7 cellular contexts compared by ENCODE assay signal in the genomic region with DNA sequence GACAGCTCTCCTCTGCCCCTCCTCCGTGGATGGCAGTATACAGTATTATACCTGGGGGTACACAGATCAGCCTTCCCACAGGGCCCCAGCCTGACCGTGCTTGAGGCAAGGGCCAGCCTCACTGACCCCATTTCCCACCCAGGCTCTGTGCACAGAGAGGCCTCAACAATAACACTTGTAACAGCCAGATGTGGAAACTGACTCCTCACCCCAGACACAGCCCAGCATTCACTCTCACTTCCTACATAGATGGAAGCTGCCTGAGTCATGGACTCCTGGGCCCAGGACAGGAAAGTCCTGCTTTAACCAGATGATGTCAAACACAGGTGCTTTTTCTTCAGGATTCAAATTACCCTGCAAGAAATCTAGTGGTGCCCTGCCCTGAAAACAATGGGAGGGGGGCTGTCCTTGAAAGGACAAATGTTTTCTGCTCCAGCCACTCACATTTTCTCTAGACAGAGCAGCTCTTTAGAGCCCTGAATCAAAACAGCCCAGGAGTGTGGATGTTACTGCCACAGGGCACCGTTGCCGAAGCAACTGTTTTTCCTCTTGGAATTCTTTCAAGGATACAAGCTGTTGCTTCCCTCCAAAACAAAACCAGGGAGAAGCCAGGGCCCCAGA. TPM values are rescaled to one million over a fixed set of nuclear protein-coding genes. Genes with fewer than 3 reads are reported as not detected.
DNase-seq lines count a peak whose midpoint lies in the region; ATAC-seq and TF ChIP-seq lines count a peak whose summit lies in the region.

No MANE protein-coding gene starts in this region.

- POLR2A ChIA-PET in activated CD4-positive, alpha-beta memory T cell treated with anti-CD3 and anti-CD28 coated beads, Interleukin-2, amount 10 ng/mL, durations not matched to agents 7 days and 5 days (lab: Charles Lee) = interaction anchor here (1.1 to 2.7 kb wide), 7 partner anchors 9 to 27 kb away, joined by 4 to 15 read pairs (median 6); partner anchors contain the start of genes CCDC12 and NBEAL2

- CTCF ChIA-PET in activated CD4-positive, alpha-beta memory T cell treated with anti-CD3 and anti-CD28 coated beads, Interleukin-2, amount 10 ng/mL, durations not matched to agents 7 days and 5 days (lab: Charles Lee) = interaction anchor here (0.7 to 2.0 kb wide), 3 partner anchors 10 to 48 kb away, joined by 3 to 9 read pairs (median 3); partner anchors contain the start of gene NBEAL2

- H3K9me3 Mint-ChIP-seq in H9 = peaks cover 6 to 10% of the 10 kb centered on the region in 2 experiments; a peak in 2 of 5 replicates
- no peaks in the 10 kb centered on the region for H3K9me3 Mint-ChIP-seq in activated CD4-positive, alpha-beta memory T cell treated with anti-CD3 and anti-CD28 coated beads, Interleukin-2, amount 10 ng/mL, durations not matched to agents 7 days and 5 days

- H3K14ac ChIP-seq in H9 (ENCODE audit: insufficient read depth, low read length) = no peak overlapping the region

- TF ChIP-seq CTCF in H9 (conservative IDR thresholded peaks at IDR 0.05) (no peak), gastroesophageal sphincter (IDR thresholded peaks at IDR 0.05) (no peak), smooth muscle cell (IDR thresholded peaks at IDR 0.05; ENCODE audit: borderline replicate concordance, insufficient read depth, poor library complexity, severe bottlenecking) (no peak)

- no peak for TF ChIP-seq POLR2A in gastroesophageal sphincter (IDR thresholded peaks at IDR 0.05)

- H3K79me2 ChIP-seq in H9 (ENCODE audit: insufficient read depth, low read length) = peaks cover 38% of the 10 kb centered on the region
- H3K79me2 ChIP-seq in smooth muscle cell (ENCODE audit: low read depth) = peaks cover 79% of the 10 kb centered on the region

- H3K79me1 ChIP-seq in H9 (ENCODE audit: insufficient read depth, low read depth, low read length, poor library complexity, severe bottlenecking) = peaks cover 5% of the 10 kb centered on the region

- H3K27ac ChIP-seq in H9 (ENCODE audit: insufficient read length, low read depth, low read length) (no peak overlapping the region), gastroesophageal sphincter (peak overlapping the region; percentile 8 to 82 (median 71)), smooth muscle cell (ENCODE audit: low read depth) (peak overlapping the region; percentile 77)

- ATAC-seq in gastroesophageal sphincter = peak; percentile 79
- no peak for ATAC-seq in HG02884 (IDR thresholded peaks at IDR 0.05; ENCODE audit: unreplicated experiment)
- ATAC-seq in GM21619 (IDR thresholded peaks at IDR 0.05; ENCODE audit: unreplicated experiment) = no peak

- H3K4me1 Mint-ChIP-seq in H9 = peaks cover 34 to 43% of the 10 kb centered on the region in 2 experiments
- H3K4me1 Mint-ChIP-seq in activated CD4-positive, alpha-beta memory T cell treated with anti-CD3 and anti-CD28 coated beads, Interleukin-2, amount 10 ng/mL, durations not matched to agents 7 days and 5 days = peaks cover 73% of the 10 kb centered on the region

- WGBS in H9 (ENCODE audit: extremely low coverage, insufficient read length, low lambda C conversion rate) = no CpG with 5 or more reads among the region's 4 CpGs
- 18% methylated on average over 2 of the region's 4 CpGs; no CpG with 5 or more reads in 1 of the 2 donors for WGBS in gastroesophageal sphincter (ENCODE audit: low coverage in 1 of 2), 2 donors
- 68% methylated on average over 4 of the region's 4 CpGs for WGBS in smooth muscle cell (ENCODE audit: low lambda C conversion rate)

- H3T11ph ChIP-seq in H9 (ENCODE audit: low read length) = no peak overlapping the region

- TF ChIP-seq EP300 in gastroesophageal sphincter (IDR thresholded peaks at IDR 0.05) = no peak

- H3K36me3 Mint-ChIP-seq in H9 (ENCODE audit: insufficient read depth in 1 of 3, low read depth in 3 of 3) = peaks cover 18 to 23% (median 20%) of the 10 kb centered on the region in 3 experiments
- peaks cover 36% of the 10 kb centered on the region for H3K36me3 Mint-ChIP-seq in activated CD4-positive, alpha-beta memory T cell treated with anti-CD3 and anti-CD28 coated beads, Interleukin-2, amount 10 ng/mL, durations not matched to agents 7 days and 5 days (ENCODE audit: low read depth)

- peak overlapping the region; percentile 59 to 87 (median 69); a peak in 5 of 7 replicates for H3K27ac Mint-ChIP-seq in H9
- H3K27ac Mint-ChIP-seq in activated CD4-positive, alpha-beta memory T cell treated with anti-CD3 and anti-CD28 coated beads, Interleukin-2, amount 10 ng/mL, durations not matched to agents 7 days and 5 days = peak overlapping the region; percentile 77

- H2BK5ac ChIP-seq in H9 (ENCODE audit: insufficient read length, low read length) = no peak overlapping the region

- H2BK12ac ChIP-seq in H9 (ENCODE audit: insufficient read length, low read depth, low read length) = no peak overlapping the region

- no peak overlapping the region for H4K5ac ChIP-seq in H9 (ENCODE audit: insufficient read length, low read depth, low read length)

- H3K4me1 ChIP-seq in H9 (ENCODE audit: insufficient read depth, low read length) = peaks cover 3% of the 10 kb centered on the region; the same call in 1 of the 2 replicates
- peaks cover 4 to 82% (median 40%) of the 10 kb centered on the region in 3 donors for H3K4me1 ChIP-seq in gastroesophageal sphincter
- H3K4me1 ChIP-seq in smooth muscle cell (ENCODE audit: low read depth) = peaks cover 11% of the 10 kb centered on the region

- H4K20me1 ChIP-seq in H9 (ENCODE audit: control insufficient read depth, insufficient read depth, insufficient read length) (no peaks in the 10 kb centered on the region), smooth muscle cell (ENCODE audit: low read depth) (peaks cover 90% of the 10 kb centered on the region)

- H3K9me3 ChIP-seq in H9 (ENCODE audit: control insufficient read depth, low read depth, low read length) = no peaks in the 10 kb centered on the region
- no peaks in the 10 kb centered on the region for H3K9me3 ChIP-seq in gastroesophageal sphincter
- H3K9me3 ChIP-seq in smooth muscle cell (replicated peaks; ENCODE audit: low read depth) = no peaks in the 10 kb centered on the region

- no peak overlapping the region for H2BK15ac ChIP-seq in H9 (ENCODE audit: low read depth, low read length)

- no peak overlapping the region for H2AK5ac ChIP-seq in H9 (ENCODE audit: insufficient read length, low read length)

- no peak for DNase-seq in H9
- DNase-seq in activated CD4-positive, alpha-beta memory T cell treated with anti-CD3 and anti-CD28 coated beads, Interleukin-2, amount 10 ng/mL, durations not matched to agents 7 days and 5 days = no peak
- no peak for DNase-seq in smooth muscle cell (lab: John Stamatoyannopoulos, UW; ENCODE audit: unreplicated experiment)
- no peak for DNase-seq in RPMI8226

- no peaks in the 10 kb centered on the region for H3K27me3 ChIP-seq in H9 (ENCODE audit: insufficient read depth, low read length)
- H3K27me3 ChIP-seq in gastroesophageal sphincter = no peaks in the 10 kb centered on the region
- H3K27me3 ChIP-seq in smooth muscle cell (ENCODE audit: low read depth) = no peaks in the 10 kb centered on the region

- H3K36me3 ChIP-seq in gastroesophageal sphincter (no peaks in the 10 kb centered on the region), smooth muscle cell (ENCODE audit: low read depth) (no peaks in the 10 kb centered on the region)

- H3K4me2 ChIP-seq in H9 (ENCODE audit: insufficient read depth, insufficient read length, low read length) (no peak overlapping the region), smooth muscle cell (peak overlapping the region; percentile 30)

- H3K23me2 ChIP-seq in H9 (ENCODE audit: insufficient read length, low read depth, low read length, poor library complexity, severe bottlenecking) = no peaks in the 10 kb centered on the region

- no peak overlapping the region for H2BK20ac ChIP-seq in H9 (ENCODE audit: low read depth, low read length, poor library complexity, severe bottlenecking)

- H3K4ac ChIP-seq in H9 (ENCODE audit: low read depth, low read length) = no peak overlapping the region

- no peak overlapping the region for H3K4me3 Mint-ChIP-seq in H9
- H3K4me3 Mint-ChIP-seq in activated CD4-positive, alpha-beta memory T cell treated with anti-CD3 and anti-CD28 coated beads, Interleukin-2, amount 10 ng/mL, durations not matched to agents 7 days and 5 days = no peak overlapping the region

- H3K4me3 ChIP-seq in gastroesophageal sphincter = no peak overlapping the region
- no peak overlapping the region for H3K4me3 ChIP-seq in smooth muscle cell

- H3K9ac ChIP-seq in H9 (ENCODE audit: extremely low read depth, insufficient read length, low read length) (no peak overlapping the region), smooth muscle cell (ENCODE audit: low read depth) (peak overlapping the region; percentile 17)

- H3F3A ChIP-seq in smooth muscle cell (ENCODE audit: low read depth) = peaks cover 10% of the 10 kb centered on the region

- no peak overlapping the region for H4K91ac ChIP-seq in H9 (ENCODE audit: insufficient read length, low read depth, low read length)

- no peak overlapping the region for H4K8ac ChIP-seq in H9 (replicated peaks; ENCODE audit: insufficient read length, low read depth, low read length)

- no peak overlapping the region for H3K18ac ChIP-seq in H9 (ENCODE audit: insufficient read length, low read depth, low read length)

- no peak overlapping the region for H2BK120ac ChIP-seq in H9 (ENCODE audit: low read depth, low read length, poor library complexity, severe bottlenecking)

- H3K56ac ChIP-seq in H9 (ENCODE audit: insufficient read length, low read depth, low read length) = no peak overlapping the region

- no peak overlapping the region for H2AFZ ChIP-seq in H9 (ENCODE audit: low read length)
- H2AFZ ChIP-seq in smooth muscle cell (ENCODE audit: low read depth) = no peak overlapping the region

- no peak overlapping the region for H3K23ac ChIP-seq in H9 (ENCODE audit: insufficient read length, low read depth, low read length)

- no peaks in the 10 kb centered on the region for H3K27me3 Mint-ChIP-seq in H9 (ENCODE audit: low read depth)
- H3K27me3 Mint-ChIP-seq in activated CD4-positive, alpha-beta memory T cell treated with anti-CD3 and anti-CD28 coated beads, Interleukin-2, amount 10 ng/mL, durations not matched to agents 7 days and 5 days = no peaks in the 10 kb centered on the region

RNA-seq across cellular contexts. Expression of gene CCDC12, which starts 16.4 kb away (rescaled TPM):
- total RNA-seq in H9 (2021) (49.1 and 54.0 TPM in 2 replicates), gastroesophageal sphincter (10 to 100 TPM; 14.3 to 52.2 (median 42.0) TPM), smooth muscle cell (12.5 and 23.9 TPM in 2 replicates)
- 10 to 100 TPM; 55.0 to 56.7 TPM for total RNA-seq in activated CD4-positive, alpha-beta memory T cell treated with anti-CD3 and anti-CD28 coated beads, Interleukin-2, amount 10 ng/mL, durations not matched to agents 7 days and 5 days
- polyA plus RNA-seq in smooth muscle cell = 52.4 and 69.0 TPM in 2 replicates

RNA-seq across cellular contexts. Expression of gene NBEAL2, which starts 19.3 kb away (rescaled TPM):
- total RNA-seq in H9 (2021) = 50.4 and 52.1 TPM in 2 replicates
- total RNA-seq in activated CD4-positive, alpha-beta memory T cell treated with anti-CD3 and anti-CD28 coated beads, Interleukin-2, amount 10 ng/mL, durations not matched to agents 7 days and 5 days = 100 to 1,000 TPM; 254 to 267 TPM
- 10 to 100 TPM; 12.3 to 23.2 (median 20.4) TPM for total RNA-seq in gastroesophageal sphincter
- 11.0 and 11.9 TPM in 2 replicates for total RNA-seq in smooth muscle cell
- 4.1 and 26.8 TPM in 2 replicates for polyA plus RNA-seq in smooth muscle cell
